In the genomic region with DNA sequence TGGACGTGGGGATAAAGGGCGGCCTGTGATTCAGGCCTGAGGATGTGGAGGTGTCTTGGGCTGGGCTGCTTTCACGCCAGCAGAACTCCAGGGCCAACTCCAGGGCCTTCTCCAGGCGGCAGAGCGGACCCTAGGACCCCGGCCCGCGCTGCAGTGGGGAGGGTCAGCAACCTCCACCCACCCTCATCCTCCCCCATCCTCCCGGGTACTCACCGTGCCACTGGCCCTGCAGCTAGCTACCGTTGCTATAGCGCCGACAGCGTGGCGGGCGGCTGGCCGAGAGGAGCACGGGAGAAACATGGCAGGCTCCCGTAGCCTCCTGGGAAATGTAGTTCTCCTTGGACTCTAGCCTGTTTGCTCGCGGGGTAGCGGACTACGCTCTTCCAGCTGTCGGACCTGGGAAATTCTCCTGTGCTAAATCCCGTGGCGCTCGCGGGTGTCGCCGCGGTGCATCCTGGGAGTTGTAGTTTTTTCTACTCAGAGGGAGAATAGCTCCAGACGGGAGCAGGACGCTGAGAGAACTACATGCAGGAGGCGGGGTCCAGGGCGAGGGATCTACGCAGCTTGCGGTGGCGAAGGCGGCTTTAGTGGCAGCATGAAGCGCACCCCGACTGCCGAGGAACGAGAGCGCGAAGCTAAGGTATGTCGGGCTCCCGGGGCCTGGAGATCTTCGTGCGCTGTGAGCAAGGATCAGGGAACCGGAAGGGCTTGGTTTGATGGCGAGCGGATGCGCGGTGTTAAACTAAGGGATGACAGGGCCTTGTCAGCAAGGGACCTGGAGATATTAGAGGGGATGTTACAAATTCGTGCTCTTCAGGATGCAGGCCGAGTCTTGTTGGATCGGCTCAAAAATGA, we compare ENCODE assay signal across 8 cellular contexts. TPM values are rescaled to one million over a fixed set of nuclear protein-coding genes. Genes with fewer than 3 reads are reported as not detected.
A peak's percentile ranks its signal among the peaks of the same experiment; 100 is the strongest.
DNase-seq lines count a peak whose midpoint lies in the region; ATAC-seq, FAIRE-seq and TF ChIP-seq lines count a peak whose summit lies in the region.

A gene (plus strand): TSS at position 567 of the 855 bp plus-strand sequence.
A gene (minus strand): TSS at position 270 of the 855 bp plus-strand sequence. CDS start 3,136 bp downstream, outside the sequence.

- peak within 1 kb of the TSS; percentile 95 for H3K27ac Mint-ChIP-seq in activated naive CD8-positive, alpha-beta T cell treated with anti-CD3 and anti-CD28 coated beads, Interleukin-2, amount 10 ng/mL, durations not matched to agents 7 days and 5 days

- H3K36me3 ChIP-seq in pancreas = peaks cover 0 to 2% (median 0%) of the 10 kb centered on the region in 3 donors
- H3K36me3 ChIP-seq in tibial nerve = peaks cover 0 to 9% (median 0%) of the 10 kb centered on the region in 3 donors

- peak within 1 kb of the TSS; percentile 42 to 86 (median 80) for H3K4me3 ChIP-seq in pancreas
- H3K4me3 ChIP-seq in tibial nerve = peak within 1 kb of the TSS; percentile 64 to 81 (median 75)

- ATAC-seq in HG02623 (IDR thresholded peaks at IDR 0.05; ENCODE audit: unreplicated experiment) (peak; percentile 98), Right ventricle myocardium superior (ENCODE audit: poor library complexity) (peak; percentile 99), pancreas (peak; percentile 98 to 99 (median 98))
- ATAC-seq in activated naive CD8-positive, alpha-beta T cell treated with anti-CD3 and anti-CD28 coated beads, Interleukin-2, amount 10 ng/mL, durations not matched to agents 7 days and 5 days (ENCODE audit: low read depth) = peak; percentile 99

- H3K9me3 Mint-ChIP-seq in activated naive CD8-positive, alpha-beta T cell treated with anti-CD3 and anti-CD28 coated beads, Interleukin-2, amount 10 ng/mL, durations not matched to agents 7 days and 5 days = no peaks in the 10 kb centered on the region

- peak within 1 kb of the TSS; percentile 100 for H3K4me3 Mint-ChIP-seq in activated naive CD8-positive, alpha-beta T cell treated with anti-CD3 and anti-CD28 coated beads, Interleukin-2, amount 10 ng/mL, durations not matched to agents 7 days and 5 days

- H3K36me3 Mint-ChIP-seq in activated naive CD8-positive, alpha-beta T cell treated with anti-CD3 and anti-CD28 coated beads, Interleukin-2, amount 10 ng/mL, durations not matched to agents 7 days and 5 days = peaks cover 23% of the 10 kb centered on the region

- peaks cover 19% of the 10 kb centered on the region for H3K4me1 Mint-ChIP-seq in activated naive CD8-positive, alpha-beta T cell treated with anti-CD3 and anti-CD28 coated beads, Interleukin-2, amount 10 ng/mL, durations not matched to agents 7 days and 5 days

- H3K27me3 ChIP-seq in pancreas = no peaks in the 10 kb centered on the region
- H3K27me3 ChIP-seq in tibial nerve = no peaks in the 10 kb centered on the region

- H3K4me1 ChIP-seq in pancreas = peaks cover 7 to 10% (median 8%) of the 10 kb centered on the region in 3 donors
- H3K4me1 ChIP-seq in tibial nerve = peaks cover 6 to 28% (median 9%) of the 10 kb centered on the region in 4 donors

- peak in 1 of 2 donors; percentile 38 for TF ChIP-seq POLR2A in tibial nerve (IDR thresholded peaks at IDR 0.05)

- FAIRE-seq in pancreas (lab: Jason Lieb, UNC) = peak; percentile 96

- TF ChIP-seq EP300 in tibial nerve (IDR thresholded peaks at IDR 0.05) = peak; percentile 81 to 85

- H3K9me3 ChIP-seq in pancreas (no peaks in the 10 kb centered on the region), tibial nerve (no peaks in the 10 kb centered on the region)

- H3K27ac ChIP-seq in pancreas (peak within 1 kb of the TSS; percentile 39 to 61 (median 58)), tibial nerve (peak within 1 kb of the TSS; percentile 61 to 88 (median 75))

- TF ChIP-seq CTCF in GM10266 (IDR thresholded peaks at IDR 0.05; ENCODE audit: control insufficient read depth, insufficient read depth, low read depth, missing control alignments) = no peak
- peak in 1 of 4 donors; percentile 12 for TF ChIP-seq CTCF in pancreas (IDR thresholded peaks at IDR 0.05)
- TF ChIP-seq CTCF in tibial nerve (IDR thresholded peaks at IDR 0.05) = peak in 4 of 5 experiments; percentile 6 to 40 (median 24)

- DNase-seq in GM10266 (ENCODE audit: extremely low spot score) = peak; percentile 93
- peak; percentile 100 for DNase-seq in NCI-H1105 (lab: John Stamatoyannopoulos, UW)
- peak; percentile 99 for DNase-seq in SKM-1 treated with dmso at 0.1 percent for 144 hours (lab: John Stamatoyannopoulos, UW; ENCODE audit: unreplicated experiment)
- DNase-seq in activated naive CD8-positive, alpha-beta T cell treated with anti-CD3 and anti-CD28 coated beads, Interleukin-2, amount 10 ng/mL, durations not matched to agents 7 days and 5 days = peak; percentile 92
- peak; percentile 98 for DNase-seq in Right ventricle myocardium superior
- peak; percentile 97 to 100 (median 99) for DNase-seq in pancreas
- peak; percentile 99 to 100 for DNase-seq in tibial nerve (ENCODE audit: low spot score in 2 of 2)

- POLR2A ChIA-PET in activated naive CD8-positive, alpha-beta T cell treated with anti-CD3 and anti-CD28 coated beads, Interleukin-2, amount 10 ng/mL, durations not matched to agents 7 days and 5 days (lab: Charles Lee) = interaction anchor here (0.5 to 1.5 kb wide), 2 partner anchors 201 to 210 kb away, joined by 4 to 7 read pairs; a partner anchor contains a TSS

- intact Hi-C loops in Right ventricle myocardium superior (cut with DNase I) = no loop called here
- intact Hi-C loops in pancreas (cut with DNase I) = no loop called here

- H3K27me3 Mint-ChIP-seq in activated naive CD8-positive, alpha-beta T cell treated with anti-CD3 and anti-CD28 coated beads, Interleukin-2, amount 10 ng/mL, durations not matched to agents 7 days and 5 days = no peaks in the 10 kb centered on the region

- WGBS in pancreas, 2 donors = 0% methylated on average over 57 of the region's 57 CpGs
- WGBS in tibial nerve, 2 donors = 0 to 1% methylated on average over 44 to 45 of the region's 57 CpGs

RNA-seq across cellular contexts. Expression of the first gene that starts in this region (rescaled TPM):
- 10 to 100 TPM; 46.3 to 47.2 TPM for total RNA-seq in activated naive CD8-positive, alpha-beta T cell treated with anti-CD3 and anti-CD28 coated beads, Interleukin-2, amount 10 ng/mL, durations not matched to agents 7 days and 5 days
- total RNA-seq in Right ventricle myocardium superior = 75.3 TPM
- 10 to 100 TPM; 30.1 to 45.0 (median 34.8) TPM for total RNA-seq in pancreas
- polyA plus RNA-seq in pancreas = 10 to 100 TPM in 1 of 2 donors, 1 to 10 TPM in 1; 7.6 to 19.0 TPM
- total RNA-seq in tibial nerve = 100 to 1,000 TPM in 3 of 4 donors, 10 to 100 TPM in 1; 98.1 to 127 (median 109) TPM

RNA-seq across cellular contexts. Expression of the second gene that starts in this region (rescaled TPM):
- 1 to 10 TPM; 5.1 to 5.5 TPM for total RNA-seq in activated naive CD8-positive, alpha-beta T cell treated with anti-CD3 and anti-CD28 coated beads, Interleukin-2, amount 10 ng/mL, durations not matched to agents 7 days and 5 days
- total RNA-seq in Right ventricle myocardium superior (2.0 TPM), pancreas (1 to 10 TPM; 1.4 to 5.2 (median 2.0) TPM), tibial nerve (1 to 10 TPM; 4.4 to 7.1 (median 6.6) TPM)
- 1 to 10 TPM; 1.1 to 1.6 TPM for polyA plus RNA-seq in pancreas

Comparison
In these comparisons a context has a peak if more than half of its experiments do, and no peak if none do; other contexts are left out.
1. Peak in every context shown above with its lines: DNase-seq, ATAC-seq, H3K4me3 ChIP-seq and H3K27ac ChIP-seq.